17 cellular contexts compared by ENCODE assay signal in the genomic region with DNA sequence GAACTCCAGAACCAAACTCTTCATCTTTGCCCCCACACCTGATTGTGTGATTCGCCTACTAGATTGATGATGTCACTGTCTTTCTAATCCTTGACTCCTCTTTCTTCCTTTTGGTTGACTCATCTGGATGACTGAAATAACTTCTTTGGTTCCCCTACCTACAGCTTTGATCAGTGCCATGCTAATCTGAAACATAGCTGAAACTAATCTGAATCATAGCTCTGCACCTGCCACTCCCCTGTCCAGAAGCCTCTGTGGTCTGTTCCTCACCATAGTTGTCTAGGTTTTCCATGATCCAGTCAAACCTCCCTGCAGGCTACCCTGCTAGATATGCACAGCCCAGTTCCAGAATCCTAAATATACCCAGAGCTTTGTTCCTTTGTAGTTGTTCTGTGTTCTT. TPM values are rescaled to one million over a fixed set of nuclear protein-coding genes. Genes with fewer than 3 reads are reported as not detected.
A peak's percentile ranks its signal among the peaks of the same experiment; 100 is the strongest.
DNase-seq lines count a peak whose midpoint lies in the region; TF ChIP-seq lines count a peak whose summit lies in the region.
"Had no signal": no experiment of that assay in that cellular context is flagged by ENCODE, and none has a peak within 500 bp of the region (broad histone marks: within the 10 kb centered on the region; RNA-seq: fewer than 3 reads in every experiment).

No MANE protein-coding gene starts in this region.

- H3K9me3 ChIP-seq in OCI-LY3 (ENCODE audit: insufficient read depth, low read length): 0 out of 2 replicates have a peak, but pooled peaks cover 2% of the 10 kb centered on the region
- H3K9me3 ChIP-seq in uterus: no peaks in the 10 kb centered on the region
- H3K9me3 ChIP-seq in stomach: no peaks in the 10 kb centered on the region
- H3K9me3 ChIP-seq: thyroid gland had no signal

- H3K27me3 ChIP-seq in OCI-LY3 (ENCODE audit: low read depth, low read length): no peaks in the 10 kb centered on the region
- H3K27me3 ChIP-seq in uterus: no peaks in the 10 kb centered on the region
- H3K27me3 ChIP-seq in stomach: no peaks in the 10 kb centered on the region
- H3K27me3 ChIP-seq: brain microvascular endothelial cell, thyroid gland had no signal

- TF ChIP-seq POLR2A in uterus (IDR thresholded peaks at IDR 0.05): no peak
- TF ChIP-seq POLR2A in stomach (IDR thresholded peaks at IDR 0.05): no peak

- in situ Hi-C loops in astrocyte of the spinal cord (cut with HindIII; ENCODE audit: low sequenced_read_pairs): no loop called here

- peaks cover 22% of the 10 kb centered on the region for H3K4me1 ChIP-seq in OCI-LY3 (ENCODE audit: low read length)
- H3K4me1 ChIP-seq in uterus: no peaks in the 10 kb centered on the region
- no peaks in the 10 kb centered on the region for H3K4me1 ChIP-seq in stomach
- H3K4me1 ChIP-seq: spleen, thyroid gland had no signal

- no peaks in the 10 kb centered on the region for H4K20me1 ChIP-seq in OCI-LY3 (ENCODE audit: insufficient read depth, low read length)

- TF ChIP-seq CTCF in OCI-LY3 (IDR thresholded peaks at IDR 0.05; ENCODE audit: low read depth, low read length) (no peak), astrocyte of the spinal cord (IDR thresholded peaks at IDR 0.05; ENCODE audit: low read depth, low read length) (no peak), uterus (IDR thresholded peaks at IDR 0.05) (no peak), stomach (IDR thresholded peaks at IDR 0.05) (no peak)

- DNase-seq in DMS53 (lab: John Stamatoyannopoulos, UW) (peak; percentile 9), DMS53 treated with DMSO at 0.1 percent for 48 hours (lab: John Stamatoyannopoulos, UW; ENCODE audit: unreplicated experiment) (no peak), astrocyte of the spinal cord (ENCODE audit: low read depth, low spot score) (peak; percentile 36), uterus (no peak), stomach (no peak), ecto neural progenitor cell (ENCODE audit: low spot score) (no peak)
- peak; percentile 37 to 57 for DNase-seq in stimulated activated CD4-positive, alpha-beta T cell treated with anti-CD3 and anti-CD28 coated beads, Interleukin-2, amount 100 ng/mL, for 24 hours
- DNase-seq: brain microvascular endothelial cell, DMS79 treated with DMSO at 0.1 percent for 48 hours, erythroblast, NCI-H2081, spleen, thyroid gland had no signal

- no peak overlapping the region for H3K9ac ChIP-seq in OCI-LY3 (ENCODE audit: low read length)

- H3K79me2 ChIP-seq in OCI-LY3 (ENCODE audit: low read length): no peaks in the 10 kb centered on the region

- H3K4me3 ChIP-seq in OCI-LY3 (ENCODE audit: low read length) (no peak overlapping the region), astrocyte of the spinal cord (ENCODE audit: low read depth, low read length) (no peak overlapping the region), uterus (no peak overlapping the region), stomach (no peak overlapping the region)
- H3K4me3 ChIP-seq: spleen, thyroid gland had no signal

- no peak for TF ChIP-seq EP300 in stomach (IDR thresholded peaks at IDR 0.05)

- intact Hi-C loops in uterus (cut with DNase I; ENCODE audit: low total_unique reads) (no loop called here), stomach (cut with DNase I; ENCODE audit: low total_unique reads) (no loop called here)

- H2AFZ ChIP-seq in OCI-LY3 (ENCODE audit: low read depth, low read length): no peak overlapping the region

- 84 to 98% (median 87%) methylated on average over 1 of the region's 1 CpG for WGBS in stomach, 5 donors

- H3K27ac ChIP-seq in OCI-LY3 (ENCODE audit: low read length): peak overlapping the region; percentile 18; the same call in 1 of the 2 replicates
- H3K27ac ChIP-seq in uterus: no peak overlapping the region
- H3K27ac ChIP-seq in stomach: no peak overlapping the region
- H3K27ac ChIP-seq: 22Rv1, brain microvascular endothelial cell, spleen, thyroid gland, VCaP had no signal

- H3K36me3 ChIP-seq in OCI-LY3 (replicated peaks; ENCODE audit: low read depth, low read length): no peaks in the 10 kb centered on the region
- H3K36me3 ChIP-seq in uterus: no peaks in the 10 kb centered on the region
- H3K36me3 ChIP-seq in stomach: no peaks in the 10 kb centered on the region
- H3K36me3 ChIP-seq: brain microvascular endothelial cell, spleen, thyroid gland had no signal

- peak overlapping the region; percentile 12 for H3K4me2 ChIP-seq in OCI-LY3 (ENCODE audit: low read length)

RNA-seq across cellular contexts. Expression of gene ZNF365, which starts 51.9 kb away (rescaled TPM):
- total RNA-seq in uterus (1 to 10 TPM in 1 of 4 donors, not detected in 3; 1.3 TPM), stomach (under 1 TPM in 1 of 5 donors, not detected in 4; 0.18 TPM)
- under 1 TPM in 1 of 3 donors, not detected in 2; 0.40 TPM for polyA plus RNA-seq in stomach
- polyA plus RNA-seq: naive thymus-derived CD4-positive, alpha-beta T cell had no signal

Comparison
In these comparisons a context has a peak if more than half of its experiments do, and no peak if none do; other contexts are left out.
1. DNase-seq: peak in DMS53 (single experiment), astrocyte of the spinal cord (single experiment) and stimulated activated CD4-positive, alpha-beta T cell treated with anti-CD3 and anti-CD28 coated beads, Interleukin-2, amount 100 ng/mL, for 24 hours (2 of 2); none in DMS53 treated with DMSO at 0.1 percent for 48 hours (single experiment), uterus (0 of 2), stomach (single experiment) and ecto neural progenitor cell (single experiment).